ENCODE assay signal across 1 cellular context in genomic region chr15:79322306-79322705, GRCh38.
TF ChIP-seq lines count a peak whose summit lies in the region.

No MANE protein-coding gene starts in this region.

TF ChIP-seq in HEK293T, 16 proteins besides CTCF, POLR2A, EP300 and RAD21:
- TF ChIP-seq TARDBP (IDR thresholded peaks at IDR 0.05) (no peak), SP1 (IDR thresholded peaks at IDR 0.05) (no peak)
